In the genomic region with DNA sequence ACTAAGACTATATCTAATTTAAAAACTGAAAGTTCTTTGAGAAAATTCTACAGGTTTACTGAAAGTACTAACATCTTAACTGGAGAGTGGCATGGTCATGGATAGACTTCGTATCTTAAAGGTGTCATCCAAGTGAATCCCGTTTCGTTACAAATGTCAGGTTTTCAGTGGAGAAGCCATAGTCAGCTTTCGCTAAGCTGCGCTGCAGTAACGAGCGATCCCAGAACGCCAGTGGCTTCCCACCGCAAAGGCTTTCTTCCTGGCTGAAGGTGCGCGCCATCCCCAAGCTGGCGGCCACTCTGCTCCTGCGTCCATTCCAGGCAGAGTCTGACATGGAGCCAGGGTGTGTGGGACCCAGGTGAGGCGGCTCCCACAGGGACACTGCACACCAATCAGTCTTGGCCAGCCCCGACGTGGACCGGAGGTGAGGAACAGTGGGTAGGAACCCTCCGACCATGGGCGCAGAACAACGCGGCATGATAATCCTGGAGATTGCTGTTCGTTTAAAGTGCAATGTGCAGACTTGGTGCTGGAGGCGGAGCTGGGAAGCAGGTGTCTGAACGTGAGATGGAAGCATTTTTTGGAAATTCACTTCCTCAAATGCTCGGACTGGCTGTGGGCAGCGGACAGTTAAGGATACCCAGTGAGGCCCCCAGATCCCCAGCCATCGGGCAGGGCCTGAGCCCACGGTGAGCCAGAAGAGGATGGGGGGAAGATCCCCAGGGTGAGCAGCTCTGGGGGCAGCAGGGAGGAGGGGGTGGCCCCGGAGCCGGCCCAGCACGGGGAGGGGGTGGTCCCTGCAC, we compare ENCODE assay signal across 24 cellular contexts. TPM values are rescaled to one million over a fixed set of nuclear protein-coding genes. Genes with fewer than 3 reads are reported as not detected.
DNase-seq lines count a peak whose midpoint lies in the region; ATAC-seq, FAIRE-seq and TF ChIP-seq lines count a peak whose summit lies in the region.
"Had no signal": no experiment of that assay in that cellular context is flagged by ENCODE, and none has a peak within 500 bp of the region (broad histone marks: within the 10 kb centered on the region; RNA-seq: fewer than 3 reads in every experiment).

No MANE protein-coding gene starts in this region.

- CTCF ChIA-PET in HepG2 (lab: Yijun Ruan, JAX; ENCODE audit: low intra/inter-chr PET ratio, low total read pairs) = no interaction called here

- H3K4me2 ChIP-seq in HepG2 (ENCODE audit: low read depth, low read length) = no peak overlapping the region
- H3K4me2 ChIP-seq: A549, BLaER1 had no signal

- TF ChIP-seq CTCF in HepG2 (CRISPR knock-in tag; IDR thresholded peaks at IDR 0.05) = no peak
- TF ChIP-seq CTCF in glutamatergic neuron (IDR thresholded peaks at IDR 0.05; ENCODE audit: partially characterized antibody, unreplicated experiment) = no peak

- no peak overlapping the region for H3K27ac Mint-ChIP-seq in glutamatergic neuron (ENCODE audit: unreplicated experiment)
- H3K27ac Mint-ChIP-seq: CD8-positive, alpha-beta T cell; H9 had no signal

- no peak overlapping the region for H3K9ac ChIP-seq in HepG2 (ENCODE audit: insufficient read depth, low read depth, low read length)
- H3K9ac ChIP-seq: BLaER1 had no signal

- no TSS peak for BruUV-seq in HepG2 (replicated peaks; lab: Mats Ljungman, UMichigan)

- no peak for TF ChIP-seq EP300 in HepG2 (IDR thresholded peaks at IDR 0.05; ENCODE audit: low read depth in 2 of 2, low read length in 2 of 2)
- no peak for TF ChIP-seq EP300 in HepG2 (CRISPR knock-in tag; IDR thresholded peaks at IDR 0.05; ENCODE audit: borderline replicate concordance)

- ATAC-seq in left ventricle myocardium superior (no peak), HepG2 (no peak), aorta (ENCODE audit: low FRiP score) (no peak), GM18907 (IDR thresholded peaks at IDR 0.05; ENCODE audit: unreplicated experiment) (no peak)
- ATAC-seq: A549; CD8-positive, alpha-beta T cell had no signal

- H3K9me3 Mint-ChIP-seq in glutamatergic neuron (ENCODE audit: unreplicated experiment) = peaks cover 22% of the 10 kb centered on the region

- in situ Hi-C loops in HepG2 (cut with HindIII; ENCODE audit: extremely low pct_ligation_motif_present, low pct_unique_long_range_greater_than_20kb) = no loop called here

- H2AFZ ChIP-seq in HepG2 (ENCODE audit: low read length) = no peak overlapping the region

- H3K79me2 ChIP-seq in HepG2 (ENCODE audit: insufficient read depth, low read length) = no peaks in the 10 kb centered on the region

- H3K9me3 ChIP-seq in HepG2 (ENCODE audit: low read length) = no peaks in the 10 kb centered on the region
- H3K9me3 ChIP-seq in aorta (ENCODE audit: control insufficient read depth, low read length) = peaks cover 12% of the 10 kb centered on the region

- intact Hi-C loops in cardiac septum (cut with DNase I) = no loop called here
- intact Hi-C loops in left ventricle myocardium superior (cut with micrococcal nuclease) = no loop called here
- intact Hi-C loops in HepG2 (cut with micrococcal nuclease; ENCODE audit: unreplicated experiment) = no loop called here
- intact Hi-C loops in posterior vena cava (cut with DNase I) = no loop called here
- intact Hi-C loops in aorta (cut with DNase I) = no loop called here

- H3K36me3 ChIP-seq in HepG2 (replicated peaks in 1 of 2; ENCODE audit: control insufficient read depth in 1 of 2, insufficient read depth in 2 of 2, low read length in 2 of 2) (no peaks in the 10 kb centered on the region), aorta (ENCODE audit: control insufficient read depth in 1 of 2, insufficient read depth in 2 of 2, low read length in 1 of 2) (no peaks in the 10 kb centered on the region)
- H3K36me3 ChIP-seq: BLaER1 had no signal

- H3K4me1 Mint-ChIP-seq in glutamatergic neuron (ENCODE audit: low read depth, unreplicated experiment) = peaks cover 3% of the 10 kb centered on the region
- H3K4me1 Mint-ChIP-seq: H9 had no signal

- DNase-seq in cardiac septum (ENCODE audit: low spot score) = peak; percentile 39
- DNase-seq in left ventricle myocardium superior = no peak
- DNase-seq in HepG2 (ENCODE audit: low spot score) = no peak
- DNase-seq in posterior vena cava (ENCODE audit: low spot score) = peak; percentile 76
- DNase-seq in aorta = peak; percentile 29 to 64
- no peak for DNase-seq in urothelium cell line (ENCODE audit: low spot score)
- DNase-seq in glutamatergic neuron = no peak
- DNase-seq: Calu3; CD8-positive, alpha-beta T cell; H9; NCI-H1048; NCI-H1436; NCI-H1930; NCI-H226; NCI-H524; NCI-H82; RPMI8226; SIG-M5 had no signal

- H3K27me3 Mint-ChIP-seq in glutamatergic neuron (ENCODE audit: unreplicated experiment) = peaks cover 6% of the 10 kb centered on the region

- H3K4me3 Mint-ChIP-seq in glutamatergic neuron (ENCODE audit: unreplicated experiment) = no peak overlapping the region
- H3K4me3 Mint-ChIP-seq: CD8-positive, alpha-beta T cell; H9 had no signal

- peaks cover 20% of the 10 kb centered on the region for H3K36me3 Mint-ChIP-seq in glutamatergic neuron (ENCODE audit: unreplicated experiment)
- H3K36me3 Mint-ChIP-seq: CD8-positive, alpha-beta T cell had no signal

- TF ChIP-seq RAD21 in HepG2 (CRISPR knock-in tag; IDR thresholded peaks at IDR 0.05) = no peak

- H4K20me1 ChIP-seq in HepG2 (ENCODE audit: insufficient read depth, low read length) = no peaks in the 10 kb centered on the region
- H4K20me1 ChIP-seq: BLaER1 had no signal

- no peak for FAIRE-seq in HepG2 (lab: Jason Lieb, UNC)
- FAIRE-seq in urothelium cell line (lab: Jason Lieb, UNC) = no peak
- FAIRE-seq: A549, GM12891 had no signal

- H3K4me1 ChIP-seq in HepG2 (ENCODE audit: insufficient read depth, low read length) = no peaks in the 10 kb centered on the region
- no peaks in the 10 kb centered on the region for H3K4me1 ChIP-seq in aorta (ENCODE audit: control insufficient read depth in 1 of 2, insufficient read depth in 2 of 2, low read length in 2 of 2)
- H3K4me1 ChIP-seq: A549, BLaER1 had no signal

- no peak for TF ChIP-seq POLR2A in HepG2 (IDR thresholded peaks at IDR 0.05; ENCODE audit: insufficient read depth in 1 of 2, low read depth in 2 of 2, low read length in 2 of 2)

- H3K4me3 ChIP-seq in HepG2 (replicated peaks in 1 of 3; ENCODE audit: insufficient read depth in 1 of 3, low read depth in 2 of 3, low read length in 3 of 3) (no peak overlapping the region), aorta (ENCODE audit: low read length in 2 of 2) (no peak overlapping the region)
- H3K4me3 ChIP-seq: A549, BLaER1 had no signal

- H3K27me3 ChIP-seq in HepG2 (ENCODE audit: control insufficient read depth in 1 of 2, insufficient read depth in 2 of 2, low read length in 2 of 2) (peaks cover 4 to 63% of the 10 kb centered on the region in 2 experiments; a peak in 4 of 5 replicates), aorta (ENCODE audit: control insufficient read depth in 1 of 2, insufficient read depth in 2 of 2, low read length in 1 of 2) (no peaks in the 10 kb centered on the region)

- 71% methylated on average over 26 of the region's 31 CpGs for whole genome bisulfite sequencing in HepG2 (ENCODE audit: low lambda C conversion rate)
- WGBS in aorta, 2 donors = 88 to 89% methylated on average over 31 of the region's 31 CpGs

- POLR2A ChIA-PET in HepG2 (lab: Yijun Ruan, JAX) = no interaction called here

- no peak overlapping the region for H3K27ac ChIP-seq in HepG2 (ENCODE audit: extremely low read length, insufficient read depth, low read length)
- no peak overlapping the region for H3K27ac ChIP-seq in aorta (ENCODE audit: low read depth in 1 of 2, low read length in 2 of 2)
- H3K27ac ChIP-seq: A549, BLaER1 had no signal

TF ChIP-seq in HepG2, 621 proteins besides CTCF, POLR2A, EP300 and RAD21:
- TF ChIP-seq ZNF12 (CRISPR knock-in tag; IDR thresholded peaks at IDR 0.05) (peak; percentile 93), FOXC1 (CRISPR knock-in tag; IDR thresholded peaks at IDR 0.05; ENCODE audit: borderline replicate concordance) (no peak)
TF ChIP-seq in HepG2: peak in this region for 1.

RNA-seq across cellular contexts. Expression of gene KCNG2, which starts 27.8 kb away (rescaled TPM):
- total RNA-seq in cardiac septum = 0.32 TPM
- not detected for total RNA-seq in left ventricle myocardium superior
- not detected in 2 replicates for total RNA-seq in HepG2 (2016; rRNA removed; fragmentation: Illumina TruSeq; extraction: Trizol)
- not detected in 2 replicates for total RNA-seq in HepG2 (2016; cell fraction: cytosol; rRNA removed; fragmentation: Illumina TruSeq; extraction: Trizol; ENCODE audit: low read depth)
- not detected in 2 replicates for total RNA-seq in HepG2 (2016; cell fraction: insoluble cytoplasmic fraction; rRNA removed; fragmentation: Illumina TruSeq; extraction: Trizol)
- not detected in 2 replicates for total RNA-seq in HepG2 (2016; cell fraction: membrane; rRNA removed; fragmentation: Illumina TruSeq; extraction: Trizol)
- not detected in 2 replicates for total RNA-seq in HepG2 (2016; cell fraction: nucleus; rRNA removed; fragmentation: Illumina TruSeq; extraction: Trizol)
- polyA plus RNA-seq in HepG2 (2011; rRNA removed) = not detected in 2 replicates
- polyA plus RNA-seq in HepG2 (2011; cell fraction: cytosol; rRNA removed) = not detected in 2 replicates
- 0.14 TPM in 1 of 2 replicates, not detected in the other for polyA plus RNA-seq in HepG2 (2011; cell fraction: nucleus; rRNA removed)
- 0.13 and 0.20 TPM in 2 replicates for polyA plus RNA-seq in HepG2 (2012)
- polyA plus RNA-seq in HepG2 (2016; cell fraction: cytosol; fragmentation: Illumina TruSeq; extraction: Trizol; ENCODE audit: low read depth) = not detected in 2 replicates
- not detected in 2 replicates for polyA plus RNA-seq in HepG2 (2016; cell fraction: insoluble cytoplasmic fraction; fragmentation: Illumina TruSeq; extraction: Trizol; ENCODE audit: low read depth)
- polyA plus RNA-seq in HepG2 (2016; cell fraction: membrane; fragmentation: Illumina TruSeq; extraction: Trizol; ENCODE audit: low read depth) = not detected in 2 replicates
- not detected in 2 replicates for polyA plus RNA-seq in HepG2 (2016; cell fraction: nucleus; fragmentation: Illumina TruSeq; extraction: Trizol; ENCODE audit: insufficient read depth, low read depth)
- polyA minus RNA-seq in HepG2 (2011; rRNA and poly(A)+ RNA removed; ENCODE audit: low replicate concordance) = 0.16 TPM in 1 of 2 replicates, not detected in the other
- not detected in 2 replicates for polyA minus RNA-seq in HepG2 (2011; cell fraction: cytosol; rRNA and poly(A)+ RNA removed)
- not detected in 2 replicates for polyA minus RNA-seq in HepG2 (2011; cell fraction: nucleus; rRNA and poly(A)+ RNA removed)
- under 1 TPM; 0.38 to 0.56 TPM for total RNA-seq in posterior vena cava
- 1 to 10 TPM in 1 of 2 donors, under 1 TPM in 1; 0.23 to 1.1 TPM for total RNA-seq in aorta
- polyA plus RNA-seq in aorta = not detected
- 1.6 TPM for total RNA-seq in glutamatergic neuron (ENCODE audit: unreplicated experiment)
- total RNA-seq: Calu3; CD8-positive, alpha-beta T cell; HT-29; M059J had no signal
- polyA plus RNA-seq: A549 had no signal

Comparison
In these comparisons a context has a peak if more than half of its experiments do, and no peak if none do; other contexts are left out.
1. DNase-seq: peak in cardiac septum (single experiment), posterior vena cava (single experiment) and aorta (2 of 2); none in left ventricle myocardium superior (single experiment), HepG2 (single experiment), urothelium cell line (single experiment) and glutamatergic neuron (single experiment).